In the genomic region with DNA sequence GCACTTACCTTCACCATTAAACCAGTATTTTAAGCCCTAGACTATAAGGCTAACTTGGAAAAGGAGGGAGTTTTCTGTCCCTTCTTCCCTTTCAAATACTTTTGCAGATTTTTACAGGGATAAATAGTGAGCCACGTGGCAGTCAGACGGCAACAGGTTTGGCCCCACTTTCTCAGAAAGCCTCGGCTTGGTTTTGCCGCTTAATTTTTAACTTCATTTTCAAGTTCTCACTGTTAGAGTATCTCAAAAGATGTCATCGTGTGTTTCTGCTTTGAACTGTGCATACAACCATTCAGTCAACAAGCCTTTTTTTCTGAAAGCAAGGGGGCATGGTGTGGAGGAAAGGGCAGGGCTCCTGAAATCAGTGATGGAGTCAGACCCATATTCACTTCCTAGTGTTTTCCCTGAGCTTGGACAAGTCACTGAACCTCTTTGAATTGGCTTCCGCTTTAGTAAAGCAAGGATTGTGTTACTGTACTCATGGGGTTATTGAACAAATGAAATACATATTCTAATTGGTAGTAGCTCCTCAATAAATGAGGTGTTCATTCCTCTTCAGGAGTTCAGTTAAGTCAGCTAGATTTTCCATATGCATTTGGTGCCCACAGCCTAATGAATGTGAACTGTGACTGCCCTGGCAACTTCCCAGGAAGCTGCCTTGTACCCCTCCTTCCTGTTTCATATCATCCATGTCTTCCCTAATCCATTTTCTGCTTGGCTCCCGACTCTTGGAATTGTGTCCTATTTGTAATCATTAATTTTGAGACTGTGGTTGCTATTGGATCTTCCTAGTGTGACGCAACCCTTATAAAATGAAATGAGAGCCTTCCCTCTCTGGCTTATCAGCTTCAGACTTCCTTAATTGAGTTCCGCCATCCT, we compare ENCODE assay signal across 1 cellular context.
TF ChIP-seq lines count a peak whose summit lies in the region.

A gene with protein sequence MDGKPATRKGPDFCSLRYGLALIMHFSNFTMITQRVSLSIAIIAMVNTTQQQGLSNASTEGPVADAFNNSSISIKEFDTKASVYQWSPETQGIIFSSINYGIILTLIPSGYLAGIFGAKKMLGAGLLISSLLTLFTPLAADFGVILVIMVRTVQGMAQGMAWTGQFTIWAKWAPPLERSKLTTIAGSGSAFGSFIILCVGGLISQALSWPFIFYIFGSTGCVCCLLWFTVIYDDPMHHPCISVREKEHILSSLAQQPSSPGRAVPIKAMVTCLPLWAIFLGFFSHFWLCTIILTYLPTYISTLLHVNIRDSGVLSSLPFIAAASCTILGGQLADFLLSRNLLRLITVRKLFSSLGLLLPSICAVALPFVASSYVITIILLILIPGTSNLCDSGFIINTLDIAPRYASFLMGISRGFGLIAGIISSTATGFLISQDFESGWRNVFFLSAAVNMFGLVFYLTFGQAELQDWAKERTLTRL (minus strand): TSS at position 160 of the 879 bp plus-strand sequence. CDS start 4,895 bp downstream, outside the sequence.

TF ChIP-seq in HepG2, 621 proteins besides CTCF, POLR2A, EP300 and RAD21 (continued from another document and continues in another):
- TF ChIP-seq ARID2 (CRISPR knock-in tag; IDR thresholded peaks at IDR 0.05; ENCODE audit: borderline replicate concordance) (peak; percentile 83; the same call in 1 of the 2 replicates), ZNF747 (CRISPR knock-in tag; IDR thresholded peaks at IDR 0.05; ENCODE audit: borderline replicate concordance) (peak; percentile 40; the same call in 1 of the 2 replicates), ZNF781 (CRISPR knock-in tag; IDR thresholded peaks at IDR 0.05; ENCODE audit: borderline replicate concordance, not compliant biosample characterization) (peak; percentile 82), ZNF274 (CRISPR knock-in tag; IDR thresholded peaks at IDR 0.05) (no peak), BRD4 (CRISPR knock-in tag; IDR thresholded peaks at IDR 0.05) (no peak), GPN1 (CRISPR knock-in tag; IDR thresholded peaks at IDR 0.05; ENCODE audit: borderline replicate concordance) (no peak), ESRRA (CRISPR knock-in tag; IDR thresholded peaks at IDR 0.05; ENCODE audit: low read depth) (no peak), SOX13 (IDR thresholded peaks at IDR 0.05) (no peak), SOX13 (CRISPR knock-in tag; conservative IDR thresholded peaks at IDR 0.05 in 1 of 2, IDR thresholded peaks at IDR 0.05 in 1 of 2) (peak in 1 of 2 experiments; percentile 76; a peak in 2 of 4 replicates), ZFY (CRISPR knock-in tag; IDR thresholded peaks at IDR 0.05) (no peak), GTF3A (CRISPR knock-in tag; conservative IDR thresholded peaks at IDR 0.05) (no peak), HDAC2 (CRISPR knock-in tag; IDR thresholded peaks at IDR 0.05) (peak; percentile 76), ZNF549 (CRISPR knock-in tag; IDR thresholded peaks at IDR 0.05) (no peak), PAWR (CRISPR knock-in tag; IDR thresholded peaks at IDR 0.05; ENCODE audit: borderline replicate concordance) (no peak), IRF2 (CRISPR knock-in tag; IDR thresholded peaks at IDR 0.05) (peak; percentile 85; the same call in 1 of the 2 replicates), FOXA3 (CRISPR knock-in tag; IDR thresholded peaks at IDR 0.05) (peak; percentile 95), ZBTB7B (CRISPR knock-in tag; IDR thresholded peaks at IDR 0.05) (0 out of 2 replicates have a peak, but pooled peaks have one; percentile 19), EHMT2 (IDR thresholded peaks at IDR 0.05; ENCODE audit: borderline replicate concordance, low read depth, low read length) (peak; percentile 63; the same call in 1 of the 2 replicates), ZNF337 (CRISPR knock-in tag; IDR thresholded peaks at IDR 0.05; ENCODE audit: borderline replicate concordance, low read depth) (no peak), NKX3-1 (CRISPR knock-in tag; IDR thresholded peaks at IDR 0.05) (no peak), NFATC3 (CRISPR knock-in tag; IDR thresholded peaks at IDR 0.05) (no peak), GABPA (IDR thresholded peaks at IDR 0.05; ENCODE audit: low read depth, low read length) (no peak), GABPA (CRISPR knock-in tag; IDR thresholded peaks at IDR 0.05; ENCODE audit: low read depth) (peak; percentile 43; the same call in 1 of the 2 replicates), NR2C2 (CRISPR knock-in tag; IDR thresholded peaks at IDR 0.05; ENCODE audit: borderline replicate concordance) (peak; percentile 44), ZNF124 (CRISPR knock-in tag; IDR thresholded peaks at IDR 0.05) (no peak), MBD4 (IDR thresholded peaks at IDR 0.05; ENCODE audit: borderline replicate concordance, low read length) (peak; percentile 92), ASH2L (IDR thresholded peaks at IDR 0.05; ENCODE audit: insufficient read length, low read depth, low read length) (peak; percentile 67), ZKSCAN8 (CRISPR knock-in tag; IDR thresholded peaks at IDR 0.05; ENCODE audit: borderline replicate concordance) (peak; percentile 35; the same call in 1 of the 2 replicates)
- TF ChIP-seq, protein P1, sequence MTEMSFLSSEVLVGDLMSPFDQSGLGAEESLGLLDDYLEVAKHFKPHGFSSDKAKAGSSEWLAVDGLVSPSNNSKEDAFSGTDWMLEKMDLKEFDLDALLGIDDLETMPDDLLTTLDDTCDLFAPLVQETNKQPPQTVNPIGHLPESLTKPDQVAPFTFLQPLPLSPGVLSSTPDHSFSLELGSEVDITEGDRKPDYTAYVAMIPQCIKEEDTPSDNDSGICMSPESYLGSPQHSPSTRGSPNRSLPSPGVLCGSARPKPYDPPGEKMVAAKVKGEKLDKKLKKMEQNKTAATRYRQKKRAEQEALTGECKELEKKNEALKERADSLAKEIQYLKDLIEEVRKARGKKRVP (CRISPR knock-in tag; IDR thresholded peaks at IDR 0.05) = peak in 1 of 2 experiments; percentile 91; a peak in 2 of 4 replicates
- TF ChIP-seq, protein P2, sequence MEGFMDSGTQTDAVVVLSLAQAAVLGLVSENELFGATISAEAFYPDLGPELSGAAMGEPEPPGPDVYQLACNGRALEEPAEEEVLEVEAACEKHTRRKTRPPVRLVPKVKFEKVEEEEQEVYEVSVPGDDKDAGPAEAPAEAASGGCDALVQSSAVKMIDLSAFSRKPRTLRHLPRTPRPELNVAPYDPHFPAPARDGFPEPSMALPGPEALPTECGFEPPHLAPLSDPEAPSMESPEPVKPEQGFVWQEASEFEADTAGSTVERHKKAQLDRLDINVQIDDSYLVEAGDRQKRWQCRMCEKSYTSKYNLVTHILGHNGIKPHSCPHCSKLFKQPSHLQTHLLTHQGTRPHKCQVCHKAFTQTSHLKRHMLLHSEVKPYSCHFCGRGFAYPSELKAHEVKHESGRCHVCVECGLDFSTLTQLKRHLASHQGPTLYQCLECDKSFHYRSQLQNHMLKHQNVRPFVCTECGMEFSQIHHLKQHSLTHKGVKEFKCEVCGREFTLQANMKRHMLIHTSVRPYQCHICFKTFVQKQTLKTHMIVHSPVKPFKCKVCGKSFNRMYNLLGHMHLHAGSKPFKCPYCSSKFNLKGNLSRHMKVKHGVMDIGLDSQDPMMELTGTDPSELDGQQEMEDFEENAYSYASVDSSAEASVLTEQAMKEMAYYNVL (CRISPR knock-in tag; IDR thresholded peaks at IDR 0.05; ENCODE audit: borderline replicate concordance) = 0 out of 2 replicates have a peak, but pooled peaks have one; percentile 38
- TF ChIP-seq, protein P3, sequence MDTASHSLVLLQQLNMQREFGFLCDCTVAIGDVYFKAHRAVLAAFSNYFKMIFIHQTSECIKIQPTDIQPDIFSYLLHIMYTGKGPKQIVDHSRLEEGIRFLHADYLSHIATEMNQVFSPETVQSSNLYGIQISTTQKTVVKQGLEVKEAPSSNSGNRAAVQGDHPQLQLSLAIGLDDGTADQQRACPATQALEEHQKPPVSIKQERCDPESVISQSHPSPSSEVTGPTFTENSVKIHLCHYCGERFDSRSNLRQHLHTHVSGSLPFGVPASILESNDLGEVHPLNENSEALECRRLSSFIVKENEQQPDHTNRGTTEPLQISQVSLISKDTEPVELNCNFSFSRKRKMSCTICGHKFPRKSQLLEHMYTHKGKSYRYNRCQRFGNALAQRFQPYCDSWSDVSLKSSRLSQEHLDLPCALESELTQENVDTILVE (CRISPR knock-in tag; IDR thresholded peaks at IDR 0.05) = peak; percentile 23; the same call in 1 of the 2 replicates
- TF ChIP-seq, protein P4, sequence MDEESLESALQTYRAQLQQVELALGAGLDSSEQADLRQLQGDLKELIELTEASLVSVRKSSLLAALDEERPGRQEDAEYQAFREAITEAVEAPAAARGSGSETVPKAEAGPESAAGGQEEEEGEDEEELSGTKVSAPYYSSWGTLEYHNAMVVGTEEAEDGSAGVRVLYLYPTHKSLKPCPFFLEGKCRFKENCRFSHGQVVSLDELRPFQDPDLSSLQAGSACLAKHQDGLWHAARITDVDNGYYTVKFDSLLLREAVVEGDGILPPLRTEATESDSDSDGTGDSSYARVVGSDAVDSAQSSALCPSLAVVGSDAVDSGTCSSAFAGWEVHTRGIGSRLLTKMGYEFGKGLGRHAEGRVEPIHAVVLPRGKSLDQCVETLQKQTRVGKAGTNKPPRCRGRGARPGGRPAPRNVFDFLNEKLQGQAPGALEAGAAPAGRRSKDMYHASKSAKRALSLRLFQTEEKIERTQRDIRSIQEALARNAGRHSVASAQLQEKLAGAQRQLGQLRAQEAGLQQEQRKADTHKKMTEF (CRISPR knock-in tag; IDR thresholded peaks at IDR 0.05) = peak; percentile 64
- TF ChIP-seq, protein P5, sequence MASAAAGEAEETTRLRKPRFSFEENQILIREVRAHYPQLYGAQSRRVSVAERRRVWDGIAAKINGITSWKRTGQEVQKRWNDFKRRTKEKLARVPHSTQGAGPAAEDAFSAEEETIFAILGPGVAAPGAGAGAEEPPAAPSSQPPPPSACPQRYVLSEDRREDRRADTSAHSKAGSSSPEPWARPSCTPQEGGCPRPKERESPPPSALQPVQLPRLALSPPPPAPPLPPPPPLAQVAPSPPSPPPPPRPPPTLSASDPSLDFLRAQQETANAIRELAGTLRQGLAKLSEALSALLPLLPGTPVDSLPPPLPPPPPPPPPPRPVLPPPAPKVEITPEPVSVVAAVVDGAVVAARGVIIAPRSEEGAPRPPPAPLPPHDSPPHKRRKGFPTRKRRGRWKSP (CRISPR knock-in tag; IDR thresholded peaks at IDR 0.05) = peak; percentile 82; the same call in 1 of the 2 replicates
- TF ChIP-seq, protein P6, sequence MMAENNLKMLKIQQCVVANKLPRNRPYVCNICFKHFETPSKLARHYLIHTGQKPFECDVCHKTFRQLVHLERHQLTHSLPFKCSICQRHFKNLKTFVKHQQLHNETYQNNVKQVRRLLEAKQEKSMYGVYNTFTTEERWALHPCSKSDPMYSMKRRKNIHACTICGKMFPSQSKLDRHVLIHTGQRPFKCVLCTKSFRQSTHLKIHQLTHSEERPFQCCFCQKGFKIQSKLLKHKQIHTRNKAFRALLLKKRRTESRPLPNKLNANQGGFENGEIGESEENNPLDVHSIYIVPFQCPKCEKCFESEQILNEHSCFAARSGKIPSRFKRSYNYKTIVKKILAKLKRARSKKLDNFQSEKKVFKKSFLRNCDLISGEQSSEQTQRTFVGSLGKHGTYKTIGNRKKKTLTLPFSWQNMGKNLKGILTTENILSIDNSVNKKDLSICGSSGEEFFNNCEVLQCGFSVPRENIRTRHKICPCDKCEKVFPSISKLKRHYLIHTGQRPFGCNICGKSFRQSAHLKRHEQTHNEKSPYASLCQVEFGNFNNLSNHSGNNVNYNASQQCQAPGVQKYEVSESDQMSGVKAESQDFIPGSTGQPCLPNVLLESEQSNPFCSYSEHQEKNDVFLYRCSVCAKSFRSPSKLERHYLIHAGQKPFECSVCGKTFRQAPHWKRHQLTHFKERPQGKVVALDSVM (CRISPR knock-in tag; IDR thresholded peaks at IDR 0.05) = 0 out of 2 replicates have a peak, but pooled peaks have one; percentile 35
- TF ChIP-seq, protein P7, sequence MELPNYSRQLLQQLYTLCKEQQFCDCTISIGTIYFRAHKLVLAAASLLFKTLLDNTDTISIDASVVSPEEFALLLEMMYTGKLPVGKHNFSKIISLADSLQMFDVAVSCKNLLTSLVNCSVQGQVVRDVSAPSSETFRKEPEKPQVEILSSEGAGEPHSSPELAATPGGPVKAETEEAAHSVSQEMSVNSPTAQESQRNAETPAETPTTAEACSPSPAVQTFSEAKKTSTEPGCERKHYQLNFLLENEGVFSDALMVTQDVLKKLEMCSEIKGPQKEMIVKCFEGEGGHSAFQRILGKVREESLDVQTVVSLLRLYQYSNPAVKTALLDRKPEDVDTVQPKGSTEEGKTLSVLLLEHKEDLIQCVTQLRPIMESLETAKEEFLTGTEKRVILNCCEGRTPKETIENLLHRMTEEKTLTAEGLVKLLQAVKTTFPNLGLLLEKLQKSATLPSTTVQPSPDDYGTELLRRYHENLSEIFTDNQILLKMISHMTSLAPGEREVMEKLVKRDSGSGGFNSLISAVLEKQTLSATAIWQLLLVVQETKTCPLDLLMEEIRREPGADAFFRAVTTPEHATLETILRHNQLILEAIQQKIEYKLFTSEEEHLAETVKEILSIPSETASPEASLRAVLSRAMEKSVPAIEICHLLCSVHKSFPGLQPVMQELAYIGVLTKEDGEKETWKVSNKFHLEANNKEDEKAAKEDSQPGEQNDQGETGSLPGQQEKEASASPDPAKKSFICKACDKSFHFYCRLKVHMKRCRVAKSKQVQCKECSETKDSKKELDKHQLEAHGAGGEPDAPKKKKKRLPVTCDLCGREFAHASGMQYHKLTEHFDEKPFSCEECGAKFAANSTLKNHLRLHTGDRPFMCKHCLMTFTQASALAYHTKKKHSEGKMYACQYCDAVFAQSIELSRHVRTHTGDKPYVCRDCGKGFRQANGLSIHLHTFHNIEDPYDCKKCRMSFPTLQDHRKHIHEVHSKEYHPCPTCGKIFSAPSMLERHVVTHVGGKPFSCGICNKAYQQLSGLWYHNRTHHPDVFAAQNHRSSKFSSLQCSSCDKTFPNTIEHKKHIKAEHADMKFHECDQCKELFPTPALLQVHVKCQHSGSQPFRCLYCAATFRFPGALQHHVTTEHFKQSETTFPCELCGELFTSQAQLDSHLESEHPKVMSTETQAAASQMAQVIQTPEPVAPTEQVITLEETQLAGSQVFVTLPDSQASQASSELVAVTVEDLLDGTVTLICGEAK (IDR thresholded peaks at IDR 0.05) = no peak
- TF ChIP-seq, protein P7 (CRISPR knock-in tag; IDR thresholded peaks at IDR 0.05) = no peak; the same call in 1 of the 2 replicates
